ENCODE assay signal across 1 cellular context in the genomic region with DNA sequence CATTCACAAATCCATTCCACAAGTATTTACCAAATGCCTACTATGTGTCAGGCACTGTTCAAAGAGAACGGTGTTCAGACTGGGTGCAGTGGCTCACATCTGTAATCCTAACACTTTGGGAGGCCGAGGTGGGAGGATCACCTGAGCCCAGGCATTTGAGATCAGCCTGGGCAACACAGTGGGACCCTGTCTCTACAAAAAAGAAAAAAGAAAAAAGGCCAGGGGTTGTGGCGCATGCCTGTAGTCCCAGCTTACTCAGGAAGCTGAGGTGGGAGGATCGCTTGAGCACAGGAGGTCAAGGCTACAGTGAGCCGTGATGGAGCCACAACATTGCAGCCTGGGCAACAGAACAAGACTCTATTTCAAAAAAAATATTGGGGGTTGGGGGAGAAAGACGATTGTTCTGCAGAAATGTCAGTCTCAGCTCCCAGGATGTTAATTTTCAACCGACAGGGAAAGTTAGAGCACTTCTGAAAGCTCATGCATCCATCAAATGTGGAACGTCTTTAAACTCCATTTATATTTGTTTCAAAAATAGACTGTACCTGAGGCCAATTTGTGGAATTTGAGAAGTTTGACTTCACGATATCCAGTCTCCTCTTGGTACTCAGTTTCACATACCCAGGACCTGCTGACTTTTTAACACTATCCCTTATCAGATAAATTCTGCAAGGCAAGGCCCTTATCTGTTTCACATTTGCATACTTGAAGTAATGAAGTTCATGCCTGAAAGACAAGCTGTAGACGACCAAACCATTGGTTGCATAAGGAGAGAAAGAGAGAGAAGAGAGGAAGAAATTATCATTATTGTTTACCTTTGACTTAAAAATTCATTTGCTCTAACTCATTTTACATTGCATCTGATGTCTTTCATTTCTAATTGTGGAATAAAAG.
TF ChIP-seq lines count a peak whose summit lies in the region.

No MANE protein-coding gene starts in this region.

TF ChIP-seq in K562, 482 proteins besides CTCF, POLR2A, EP300 and RAD21 (continued from another document):
- TF ChIP-seq YY1 (IDR thresholded peaks at IDR 0.05; ENCODE audit: borderline replicate concordance in 1 of 3, control insufficient read depth in 1 of 3, extremely low read depth in 1 of 3, insufficient read depth in 3 of 3, insufficient read length in 1 of 3, insufficient replicate concordance in 2 of 3, low read depth in 1 of 3, low read length in 2 of 3) (no peak), ZNF197 (CRISPR knock-in tag; IDR thresholded peaks at IDR 0.05; ENCODE audit: low read depth) (0 out of 2 replicates have a peak, but pooled peaks have one; percentile 56), MCM2 (IDR thresholded peaks at IDR 0.05; ENCODE audit: low read depth) (no peak), OTX1 (CRISPR knock-in tag; IDR thresholded peaks at IDR 0.05) (peak; percentile 45; the same call in 1 of the 2 replicates), SMARCA4 (IDR thresholded peaks at IDR 0.05) (peak; percentile 31; the same call in 1 of the 2 replicates), ZKSCAN8 (CRISPR knock-in tag; IDR thresholded peaks at IDR 0.05) (0 out of 2 replicates have a peak, but pooled peaks have one; percentile 13), ZNF589 (CRISPR knock-in tag; IDR thresholded peaks at IDR 0.05; ENCODE audit: low read depth) (0 out of 2 replicates have a peak, but pooled peaks have one; percentile 55), ZNF639 (CRISPR knock-in tag; conservative IDR thresholded peaks at IDR 0.05 in 1 of 2, IDR thresholded peaks at IDR 0.05 in 1 of 2) (peak in 1 of 2 experiments; percentile 43; a peak in 1 of 4 replicates), MEF2D (tag; conservative IDR thresholded peaks at IDR 0.05; ENCODE audit: low read depth) (no peak), ZNF766 (CRISPR knock-in tag; conservative IDR thresholded peaks at IDR 0.05) (no peak), SMARCC2 (IDR thresholded peaks at IDR 0.05; ENCODE audit: low read depth) (peak; percentile 40; the same call in 1 of the 2 replicates), DPF2 (IDR thresholded peaks at IDR 0.05) (peak; percentile 51; the same call in 1 of the 2 replicates), ZNF175 (CRISPR knock-in tag; IDR thresholded peaks at IDR 0.05; ENCODE audit: low read depth) (peak; percentile 50; the same call in 1 of the 2 replicates), ARNT (IDR thresholded peaks at IDR 0.05) (0 out of 4 replicates have a peak, but pooled peaks of 1 of the 2 experiments have one; percentile 52), CREM (IDR thresholded peaks at IDR 0.05; ENCODE audit: low read depth) (0 out of 2 replicates have a peak, but pooled peaks have one; percentile 28), ID3 (CRISPR knock-in tag; IDR thresholded peaks at IDR 0.05) (no peak), ID3 (tag; IDR thresholded peaks at IDR 0.05) (0 out of 2 replicates have a peak, but pooled peaks have one; percentile 14), ZKSCAN1 (IDR thresholded peaks at IDR 0.05; ENCODE audit: low read depth, low read length) (peak; percentile 93), ADNP (tag; IDR thresholded peaks at IDR 0.05) (peak; percentile 73; the same call in 1 of the 2 replicates), MAZ (CRISPR knock-in tag; conservative IDR thresholded peaks at IDR 0.05 in 1 of 2, IDR thresholded peaks at IDR 0.05 in 1 of 2) (0 out of 4 replicates have a peak, but pooled peaks of 1 of the 2 experiments have one; percentile 4), TARDBP (IDR thresholded peaks at IDR 0.05) (no peak), GATAD2A (IDR thresholded peaks at IDR 0.05) (no peak), CTBP1 (IDR thresholded peaks at IDR 0.05; ENCODE audit: borderline replicate concordance) (0 out of 2 replicates have a peak, but pooled peaks have one; percentile 14), ZNF121 (CRISPR knock-in tag; conservative IDR thresholded peaks at IDR 0.05) (peak; percentile 88), RFX1 (IDR thresholded peaks at IDR 0.05) (peak; percentile 43), ATF7 (IDR thresholded peaks at IDR 0.05) (0 out of 2 replicates have a peak, but pooled peaks have one; percentile 14), ZNF561 (CRISPR knock-in tag; conservative IDR thresholded peaks at IDR 0.05) (no peak)
- TF ChIP-seq, protein P1, sequence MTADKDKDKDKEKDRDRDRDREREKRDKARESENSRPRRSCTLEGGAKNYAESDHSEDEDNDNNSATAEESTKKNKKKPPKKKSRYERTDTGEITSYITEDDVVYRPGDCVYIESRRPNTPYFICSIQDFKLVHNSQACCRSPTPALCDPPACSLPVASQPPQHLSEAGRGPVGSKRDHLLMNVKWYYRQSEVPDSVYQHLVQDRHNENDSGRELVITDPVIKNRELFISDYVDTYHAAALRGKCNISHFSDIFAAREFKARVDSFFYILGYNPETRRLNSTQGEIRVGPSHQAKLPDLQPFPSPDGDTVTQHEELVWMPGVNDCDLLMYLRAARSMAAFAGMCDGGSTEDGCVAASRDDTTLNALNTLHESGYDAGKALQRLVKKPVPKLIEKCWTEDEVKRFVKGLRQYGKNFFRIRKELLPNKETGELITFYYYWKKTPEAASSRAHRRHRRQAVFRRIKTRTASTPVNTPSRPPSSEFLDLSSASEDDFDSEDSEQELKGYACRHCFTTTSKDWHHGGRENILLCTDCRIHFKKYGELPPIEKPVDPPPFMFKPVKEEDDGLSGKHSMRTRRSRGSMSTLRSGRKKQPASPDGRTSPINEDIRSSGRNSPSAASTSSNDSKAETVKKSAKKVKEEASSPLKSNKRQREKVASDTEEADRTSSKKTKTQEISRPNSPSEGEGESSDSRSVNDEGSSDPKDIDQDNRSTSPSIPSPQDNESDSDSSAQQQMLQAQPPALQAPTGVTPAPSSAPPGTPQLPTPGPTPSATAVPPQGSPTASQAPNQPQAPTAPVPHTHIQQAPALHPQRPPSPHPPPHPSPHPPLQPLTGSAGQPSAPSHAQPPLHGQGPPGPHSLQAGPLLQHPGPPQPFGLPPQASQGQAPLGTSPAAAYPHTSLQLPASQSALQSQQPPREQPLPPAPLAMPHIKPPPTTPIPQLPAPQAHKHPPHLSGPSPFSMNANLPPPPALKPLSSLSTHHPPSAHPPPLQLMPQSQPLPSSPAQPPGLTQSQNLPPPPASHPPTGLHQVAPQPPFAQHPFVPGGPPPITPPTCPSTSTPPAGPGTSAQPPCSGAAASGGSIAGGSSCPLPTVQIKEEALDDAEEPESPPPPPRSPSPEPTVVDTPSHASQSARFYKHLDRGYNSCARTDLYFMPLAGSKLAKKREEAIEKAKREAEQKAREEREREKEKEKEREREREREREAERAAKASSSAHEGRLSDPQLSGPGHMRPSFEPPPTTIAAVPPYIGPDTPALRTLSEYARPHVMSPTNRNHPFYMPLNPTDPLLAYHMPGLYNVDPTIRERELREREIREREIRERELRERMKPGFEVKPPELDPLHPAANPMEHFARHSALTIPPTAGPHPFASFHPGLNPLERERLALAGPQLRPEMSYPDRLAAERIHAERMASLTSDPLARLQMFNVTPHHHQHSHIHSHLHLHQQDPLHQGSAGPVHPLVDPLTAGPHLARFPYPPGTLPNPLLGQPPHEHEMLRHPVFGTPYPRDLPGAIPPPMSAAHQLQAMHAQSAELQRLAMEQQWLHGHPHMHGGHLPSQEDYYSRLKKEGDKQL (CRISPR knock-in tag; IDR thresholded peaks at IDR 0.05; ENCODE audit: borderline replicate concordance), result no peak
- TF ChIP-seq, protein P2, sequence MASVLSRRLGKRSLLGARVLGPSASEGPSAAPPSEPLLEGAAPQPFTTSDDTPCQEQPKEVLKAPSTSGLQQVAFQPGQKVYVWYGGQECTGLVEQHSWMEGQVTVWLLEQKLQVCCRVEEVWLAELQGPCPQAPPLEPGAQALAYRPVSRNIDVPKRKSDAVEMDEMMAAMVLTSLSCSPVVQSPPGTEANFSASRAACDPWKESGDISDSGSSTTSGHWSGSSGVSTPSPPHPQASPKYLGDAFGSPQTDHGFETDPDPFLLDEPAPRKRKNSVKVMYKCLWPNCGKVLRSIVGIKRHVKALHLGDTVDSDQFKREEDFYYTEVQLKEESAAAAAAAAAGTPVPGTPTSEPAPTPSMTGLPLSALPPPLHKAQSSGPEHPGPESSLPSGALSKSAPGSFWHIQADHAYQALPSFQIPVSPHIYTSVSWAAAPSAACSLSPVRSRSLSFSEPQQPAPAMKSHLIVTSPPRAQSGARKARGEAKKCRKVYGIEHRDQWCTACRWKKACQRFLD (CRISPR knock-in tag; IDR thresholded peaks at IDR 0.05), result peak; percentile 72
- TF ChIP-seq, protein P3, sequence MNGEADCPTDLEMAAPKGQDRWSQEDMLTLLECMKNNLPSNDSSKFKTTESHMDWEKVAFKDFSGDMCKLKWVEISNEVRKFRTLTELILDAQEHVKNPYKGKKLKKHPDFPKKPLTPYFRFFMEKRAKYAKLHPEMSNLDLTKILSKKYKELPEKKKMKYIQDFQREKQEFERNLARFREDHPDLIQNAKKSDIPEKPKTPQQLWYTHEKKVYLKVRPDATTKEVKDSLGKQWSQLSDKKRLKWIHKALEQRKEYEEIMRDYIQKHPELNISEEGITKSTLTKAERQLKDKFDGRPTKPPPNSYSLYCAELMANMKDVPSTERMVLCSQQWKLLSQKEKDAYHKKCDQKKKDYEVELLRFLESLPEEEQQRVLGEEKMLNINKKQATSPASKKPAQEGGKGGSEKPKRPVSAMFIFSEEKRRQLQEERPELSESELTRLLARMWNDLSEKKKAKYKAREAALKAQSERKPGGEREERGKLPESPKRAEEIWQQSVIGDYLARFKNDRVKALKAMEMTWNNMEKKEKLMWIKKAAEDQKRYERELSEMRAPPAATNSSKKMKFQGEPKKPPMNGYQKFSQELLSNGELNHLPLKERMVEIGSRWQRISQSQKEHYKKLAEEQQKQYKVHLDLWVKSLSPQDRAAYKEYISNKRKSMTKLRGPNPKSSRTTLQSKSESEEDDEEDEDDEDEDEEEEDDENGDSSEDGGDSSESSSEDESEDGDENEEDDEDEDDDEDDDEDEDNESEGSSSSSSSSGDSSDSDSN (IDR thresholded peaks at IDR 0.05; ENCODE audit: borderline replicate concordance in 1 of 2, low read depth in 2 of 2, low read length in 2 of 2), result no peak
